9 cellular contexts compared by ENCODE assay signal in the genomic region with DNA sequence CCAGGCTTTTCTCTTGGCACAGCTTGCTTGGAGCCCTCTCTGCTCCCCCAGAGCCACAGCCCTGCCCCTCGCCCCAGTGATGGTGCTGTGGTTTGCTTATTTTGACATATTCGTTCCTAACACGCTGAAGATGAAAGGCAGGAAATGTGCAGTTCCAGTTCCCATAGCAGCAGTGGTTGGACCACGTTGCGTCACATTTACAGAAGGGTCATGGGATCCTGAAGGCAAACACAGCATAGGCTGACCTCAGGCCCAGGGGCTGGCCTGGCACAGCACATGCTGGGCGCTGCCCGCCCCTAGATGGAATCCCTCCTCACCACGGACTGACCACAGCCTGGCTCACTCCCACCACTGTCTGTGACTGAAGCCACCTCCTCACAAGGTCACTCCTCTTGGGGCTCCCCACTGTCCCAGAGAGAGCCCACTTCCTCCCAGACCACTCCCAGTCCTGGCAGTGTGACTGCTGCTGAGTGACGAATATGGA. TPM values are rescaled to one million over a fixed set of nuclear protein-coding genes. Genes with fewer than 3 reads are reported as not detected.
A peak's percentile ranks its signal among the peaks of the same experiment; 100 is the strongest.
DNase-seq lines count a peak whose midpoint lies in the region; ATAC-seq and TF ChIP-seq lines count a peak whose summit lies in the region.
"Had no signal": no experiment of that assay in that cellular context is flagged by ENCODE, and none has a peak within 500 bp of the region (broad histone marks: within the 10 kb centered on the region; RNA-seq: fewer than 3 reads in every experiment).

No MANE protein-coding gene starts in this region.

- peak overlapping the region; percentile 81 for H2AFZ ChIP-seq in osteoblast (ENCODE audit: low read length)

- no peaks in the 10 kb centered on the region for H3K9me3 ChIP-seq in osteoblast (ENCODE audit: low read depth, low read length)
- H3K9me3 ChIP-seq in upper lobe of left lung, result no peaks in the 10 kb centered on the region
- H3K9me3 ChIP-seq in testis, result no peaks in the 10 kb centered on the region
- H3K9me3 ChIP-seq: tibial artery had no signal

- H3K4me1 ChIP-seq in osteoblast (ENCODE audit: insufficient read depth, low read length) (peaks cover 39% of the 10 kb centered on the region), upper lobe of left lung (peaks cover 0 to 14% (median 6%) of the 10 kb centered on the region in 4 donors), testis (peaks cover 13% of the 10 kb centered on the region)

- H3K27me3 ChIP-seq in HL-60 (ENCODE audit: insufficient read depth, poor library complexity, severe bottlenecking) (peaks cover 3% of the 10 kb centered on the region), dorsolateral prefrontal cortex (no peaks in the 10 kb centered on the region), osteoblast (ENCODE audit: insufficient read depth, low read length) (no peaks in the 10 kb centered on the region), upper lobe of left lung (no peaks in the 10 kb centered on the region), testis (no peaks in the 10 kb centered on the region)

- no peaks in the 10 kb centered on the region for H3K36me3 Mint-ChIP-seq in activated CD4-positive, alpha-beta memory T cell treated with anti-CD3 and anti-CD28 coated beads for 36 hours

- DNase-seq in GM12865 (ENCODE audit: low read depth) (peak; percentile 82), HL-60 (ENCODE audit: low read depth in 1 of 2, low spot score in 1 of 2) (peak; percentile 10 to 39), dorsolateral prefrontal cortex (no peak), osteoblast (ENCODE audit: insufficient read length, low spot score, missing footprints) (peak; percentile 96), upper lobe of left lung (peak; percentile 68 to 80), dedifferentiated amniotic fluid mesenchymal stem cell (ENCODE audit: extremely low spot score) (no peak), testis (no peak)
- peak; percentile 91 for DNase-seq in activated CD4-positive, alpha-beta memory T cell treated with anti-CD3 and anti-CD28 coated beads for 36 hours

- H3K79me2 ChIP-seq in osteoblast (ENCODE audit: insufficient read depth, low read length), result no peaks in the 10 kb centered on the region

- TF ChIP-seq POLR2A in upper lobe of left lung (IDR thresholded peaks at IDR 0.05), result no peak
- TF ChIP-seq POLR2A in testis (IDR thresholded peaks at IDR 0.05), result no peak

- CTCF ChIA-PET in activated CD4-positive, alpha-beta memory T cell treated with anti-CD3 and anti-CD28 coated beads for 36 hours (lab: Charles Lee), result interaction anchor here (3.4 kb wide), 1 partner anchor 29 kb away, joined by 12 read pairs; no protein-coding TSS in a partner anchor

- no peaks in the 10 kb centered on the region for H4K20me1 ChIP-seq in osteoblast (ENCODE audit: insufficient read depth, low read length)

- H3K27me3 Mint-ChIP-seq in activated CD4-positive, alpha-beta memory T cell treated with anti-CD3 and anti-CD28 coated beads for 36 hours, result no peaks in the 10 kb centered on the region

- H3K4me3 ChIP-seq in GM12865 (ENCODE audit: low read depth, low read length), result no peak overlapping the region
- no peak overlapping the region for H3K4me3 ChIP-seq in HL-60 (replicated peaks; ENCODE audit: insufficient read depth, low read length)
- H3K4me3 ChIP-seq in dorsolateral prefrontal cortex, result peak overlapping the region in 16 of 59 donors; percentile 1 to 40 (median 16)
- peak overlapping the region; percentile 15 for H3K4me3 ChIP-seq in osteoblast (ENCODE audit: insufficient read depth, low read length)
- H3K4me3 ChIP-seq in upper lobe of left lung, result no peak overlapping the region
- H3K4me3 ChIP-seq in testis, result no peak overlapping the region
- H3K4me3 ChIP-seq: tibial artery had no signal

- peak; percentile 87 to 88 for ATAC-seq in upper lobe of left lung (ENCODE audit: low FRiP score in 2 of 2)

- peaks cover 42% of the 10 kb centered on the region for H3K4me1 Mint-ChIP-seq in activated CD4-positive, alpha-beta memory T cell treated with anti-CD3 and anti-CD28 coated beads for 36 hours (ENCODE audit: low read depth)

- peak in 2 of 4 donors; percentile 68 to 79 for TF ChIP-seq EP300 in upper lobe of left lung (IDR thresholded peaks at IDR 0.05)

- H3K36me3 ChIP-seq in osteoblast (ENCODE audit: insufficient read depth, low read length) (no peaks in the 10 kb centered on the region), upper lobe of left lung (no peaks in the 10 kb centered on the region), testis (ENCODE audit: low read depth, missing control alignments) (no peaks in the 10 kb centered on the region)
- H3K36me3 ChIP-seq: tibial artery had no signal

- no peaks in the 10 kb centered on the region for H3K9me3 Mint-ChIP-seq in activated CD4-positive, alpha-beta memory T cell treated with anti-CD3 and anti-CD28 coated beads for 36 hours

- POLR2A ChIA-PET in activated CD4-positive, alpha-beta memory T cell treated with anti-CD3 and anti-CD28 coated beads for 36 hours (lab: Charles Lee), result no interaction called here

- no peak for TF ChIP-seq CTCF in GM12865 (IDR thresholded peaks at IDR 0.05; ENCODE audit: insufficient read depth, low read depth, low read length, missing control alignments)
- TF ChIP-seq CTCF in HL-60 (IDR thresholded peaks at IDR 0.05; ENCODE audit: insufficient read depth, low read length), result no peak
- no peak for TF ChIP-seq CTCF in dorsolateral prefrontal cortex (IDR thresholded peaks at IDR 0.05 in 54 of 56, conservative IDR thresholded peaks at IDR 0.05 in 2 of 56; ENCODE audit: low read depth in 1 of 56, partially characterized antibody in 56 of 56)
- TF ChIP-seq CTCF in osteoblast (IDR thresholded peaks at IDR 0.05; ENCODE audit: extremely low read depth, low read depth, low read length), result no peak
- no peak for TF ChIP-seq CTCF in upper lobe of left lung (IDR thresholded peaks at IDR 0.05)
- no peak for TF ChIP-seq CTCF in testis (IDR thresholded peaks at IDR 0.05)

- H3K4me3 Mint-ChIP-seq in activated CD4-positive, alpha-beta memory T cell treated with anti-CD3 and anti-CD28 coated beads for 36 hours, result peak overlapping the region; percentile 17

- 22 to 33% methylated on average over 6 to 9 of the region's 9 CpGs for WGBS in upper lobe of left lung, 2 donors
- WGBS in testis, 2 donors, result 74 to 78% methylated on average over 6 to 9 of the region's 9 CpGs

- H3K27ac ChIP-seq in HL-60 (replicated peaks) (no peak overlapping the region), dorsolateral prefrontal cortex (peak overlapping the region in 58 of 59 donors; percentile 55 to 95 (median 84)), osteoblast (ENCODE audit: low read depth, low read length) (peak overlapping the region; percentile 95), upper lobe of left lung (peak overlapping the region in 3 of 4 donors; percentile 11 to 72 (median 36)), testis (no peak overlapping the region)
- H3K27ac ChIP-seq: tibial artery had no signal

- peak overlapping the region; percentile 79 for H3K27ac Mint-ChIP-seq in activated CD4-positive, alpha-beta memory T cell treated with anti-CD3 and anti-CD28 coated beads for 36 hours

- intact Hi-C loops in activated CD4-positive, alpha-beta memory T cell treated with anti-CD3 and anti-CD28 coated beads for 36 hours (cut with micrococcal nuclease), result loop anchor here (1.0 to 5.0 kb wide), 5 partner anchors 17 to 390 kb away; a partner anchor contains a TSS
- intact Hi-C loops in dorsolateral prefrontal cortex (cut with DNase I), result loop anchor here in 1 of 2 donors (10.0 kb wide), 2 partner anchors 66 to 126 kb away; no protein-coding TSS in a partner anchor
- intact Hi-C loops in testis (cut with DNase I; ENCODE audit: low total_unique reads), result no loop called here

- H3K4me2 ChIP-seq in osteoblast (ENCODE audit: insufficient read depth, low read length), result peak overlapping the region; percentile 54

RNA-seq across cellular contexts. Expression of a gene that starts 14.2 kb away (rescaled TPM):
- total RNA-seq in activated CD4-positive, alpha-beta memory T cell treated with anti-CD3 and anti-CD28 coated beads for 36 hours, result not detected
- total RNA-seq in dorsolateral prefrontal cortex, result 1 to 10 TPM in 46 of 120 experiments, under 1 TPM in 70, not detected in 4; 0.28 to 2.6 (median 0.94) TPM
- not detected in 2 replicates for total RNA-seq in osteoblast
- total RNA-seq in upper lobe of left lung, result under 1 TPM in 1 of 6 donors, not detected in 5; 0.17 TPM
- total RNA-seq in testis, result 1 to 10 TPM in 1 of 2 donors, under 1 TPM in 1; 0.25 to 1.2 TPM
- polyA plus RNA-seq in testis (ENCODE audit: insufficient read depth, low read depth, low replicate concordance), result 2.7 TPM

Comparison
In these comparisons a context has a peak if more than half of its experiments do, and no peak if none do; other contexts are left out.
1. DNase-seq: peak in GM12865 (single experiment), HL-60 (2 of 2), activated CD4-positive, alpha-beta memory T cell treated with anti-CD3 and anti-CD28 coated beads for 36 hours (single experiment), osteoblast (single experiment) and upper lobe of left lung (2 of 2); none in dorsolateral prefrontal cortex (0 of 10), dedifferentiated amniotic fluid mesenchymal stem cell (single experiment) and testis (single experiment).
2. H3K27ac ChIP-seq: peak in dorsolateral prefrontal cortex (58 of 59), osteoblast (single experiment) and upper lobe of left lung (3 of 4); none in HL-60 (single experiment) and testis (0 of 2).